Comparison of ENCODE assay signal across 17 cellular contexts in genomic region chr5:21121213-21121612, GRCh38.
"Had no signal": no experiment of that assay in that cellular context is flagged by ENCODE, and none has a peak within 500 bp of the region (broad histone marks: within the 10 kb centered on the region; RNA-seq: fewer than 3 reads in every experiment).

No MANE protein-coding gene starts in this region.

- H3K4me1 Mint-ChIP-seq: activated T-helper 17 cell treated with anti-CD3 and anti-CD28 coated beads, Interleukin-2, amount 50 U/mL, for 72 hours had no signal

- ATAC-seq: activated T-helper 17 cell treated with anti-CD3 and anti-CD28 coated beads, Interleukin-2, amount 50 U/mL, for 72 hours; psoas muscle; upper lobe of right lung had no signal

- H3K4me3 ChIP-seq: ascending aorta, coronary artery, esophagus squamous epithelium, psoas muscle, sigmoid colon, spleen, stomach, testis, upper lobe of right lung had no signal

- H3K27ac Mint-ChIP-seq: activated T-helper 17 cell treated with anti-CD3 and anti-CD28 coated beads, Interleukin-2, amount 50 U/mL, for 72 hours had no signal

- H3K4me3 Mint-ChIP-seq: activated T-helper 17 cell treated with anti-CD3 and anti-CD28 coated beads, Interleukin-2, amount 50 U/mL, for 72 hours had no signal

- H3K4me1 ChIP-seq: ascending aorta, esophagus squamous epithelium, psoas muscle, sigmoid colon, spleen, stomach, testis, upper lobe of right lung had no signal

- H3K27ac ChIP-seq: ascending aorta, coronary artery, esophagus squamous epithelium, psoas muscle, sigmoid colon, spleen, stomach, testis, upper lobe of right lung had no signal

- H3K36me3 ChIP-seq: ascending aorta, esophagus squamous epithelium, sigmoid colon, spleen, stomach, upper lobe of right lung had no signal

- H3K27me3 Mint-ChIP-seq: activated T-helper 17 cell treated with anti-CD3 and anti-CD28 coated beads, Interleukin-2, amount 50 U/mL, for 72 hours had no signal

- DNase-seq: activated CD4-positive, alpha-beta T cell treated with anti-CD3 and anti-CD28 coated beads, Interleukin-2, amount 50 U/mL, for 4 hours; activated CD4-positive, CD25-positive, alpha-beta regulatory T cell treated with anti-CD3 and anti-CD28 coated beads, Interleukin-2, amount 50 U/mL, for 72 hours; activated naive CD4-positive, alpha-beta T cell treated with Interleukin-2 at 50 U/mL for 16 hours; activated T-cell treated with anti-CD3 and anti-CD28 coated beads for 4 hours; caudate nucleus; effector CD4-positive, alpha-beta T cell; esophagus squamous epithelium; head of caudate nucleus; psoas muscle; sigmoid colon; spleen; stomach; testis; upper lobe of right lung had no signal

- H3K27me3 ChIP-seq: ascending aorta, esophagus squamous epithelium, sigmoid colon, spleen, stomach, testis, upper lobe of right lung had no signal

- H3K9me3 ChIP-seq: ascending aorta, esophagus squamous epithelium, psoas muscle, testis, upper lobe of right lung had no signal
